ENCODE assay signal across 1 cellular context in the genomic region with DNA sequence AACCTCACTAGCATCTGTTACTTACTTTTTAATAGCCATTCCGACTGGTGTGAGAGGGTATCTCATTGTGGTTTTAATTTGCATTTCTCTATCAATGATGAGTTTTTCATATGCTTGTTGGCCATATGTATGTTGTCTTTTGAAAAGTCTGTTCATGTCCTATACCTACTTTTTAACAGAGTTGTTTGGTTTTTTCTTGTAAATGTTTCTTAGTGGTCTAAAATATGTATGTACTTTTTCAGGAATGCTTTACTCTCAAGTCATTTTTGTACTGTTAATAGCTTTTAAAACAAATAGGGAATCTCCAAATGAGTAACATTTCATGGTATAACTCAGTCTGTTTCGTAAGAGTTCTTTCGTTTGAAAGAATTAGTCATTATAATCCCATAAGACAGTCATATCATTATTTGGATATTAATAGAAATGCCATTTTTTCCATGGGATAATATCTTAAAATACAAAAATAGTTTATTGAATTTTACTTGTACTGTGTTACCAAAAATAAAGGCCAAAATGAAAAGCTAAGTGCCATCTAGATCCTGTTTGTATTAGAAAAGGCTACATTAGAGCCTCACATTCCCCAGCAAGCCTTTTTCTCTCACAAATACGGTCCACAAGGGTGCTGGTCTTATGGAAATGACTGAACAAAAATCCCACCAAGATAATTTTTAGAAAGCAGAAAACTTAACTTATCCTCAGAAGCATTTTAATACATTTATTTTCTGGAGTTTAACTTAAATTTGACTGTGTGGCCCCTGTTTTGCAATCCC.
TF ChIP-seq lines count a peak whose summit lies in the region.

No MANE protein-coding gene starts in this region.

TF ChIP-seq in GM12878, 131 proteins besides CTCF, POLR2A, EP300 and RAD21 (continued from another document and continues in another):
- TF ChIP-seq, protein P1, sequence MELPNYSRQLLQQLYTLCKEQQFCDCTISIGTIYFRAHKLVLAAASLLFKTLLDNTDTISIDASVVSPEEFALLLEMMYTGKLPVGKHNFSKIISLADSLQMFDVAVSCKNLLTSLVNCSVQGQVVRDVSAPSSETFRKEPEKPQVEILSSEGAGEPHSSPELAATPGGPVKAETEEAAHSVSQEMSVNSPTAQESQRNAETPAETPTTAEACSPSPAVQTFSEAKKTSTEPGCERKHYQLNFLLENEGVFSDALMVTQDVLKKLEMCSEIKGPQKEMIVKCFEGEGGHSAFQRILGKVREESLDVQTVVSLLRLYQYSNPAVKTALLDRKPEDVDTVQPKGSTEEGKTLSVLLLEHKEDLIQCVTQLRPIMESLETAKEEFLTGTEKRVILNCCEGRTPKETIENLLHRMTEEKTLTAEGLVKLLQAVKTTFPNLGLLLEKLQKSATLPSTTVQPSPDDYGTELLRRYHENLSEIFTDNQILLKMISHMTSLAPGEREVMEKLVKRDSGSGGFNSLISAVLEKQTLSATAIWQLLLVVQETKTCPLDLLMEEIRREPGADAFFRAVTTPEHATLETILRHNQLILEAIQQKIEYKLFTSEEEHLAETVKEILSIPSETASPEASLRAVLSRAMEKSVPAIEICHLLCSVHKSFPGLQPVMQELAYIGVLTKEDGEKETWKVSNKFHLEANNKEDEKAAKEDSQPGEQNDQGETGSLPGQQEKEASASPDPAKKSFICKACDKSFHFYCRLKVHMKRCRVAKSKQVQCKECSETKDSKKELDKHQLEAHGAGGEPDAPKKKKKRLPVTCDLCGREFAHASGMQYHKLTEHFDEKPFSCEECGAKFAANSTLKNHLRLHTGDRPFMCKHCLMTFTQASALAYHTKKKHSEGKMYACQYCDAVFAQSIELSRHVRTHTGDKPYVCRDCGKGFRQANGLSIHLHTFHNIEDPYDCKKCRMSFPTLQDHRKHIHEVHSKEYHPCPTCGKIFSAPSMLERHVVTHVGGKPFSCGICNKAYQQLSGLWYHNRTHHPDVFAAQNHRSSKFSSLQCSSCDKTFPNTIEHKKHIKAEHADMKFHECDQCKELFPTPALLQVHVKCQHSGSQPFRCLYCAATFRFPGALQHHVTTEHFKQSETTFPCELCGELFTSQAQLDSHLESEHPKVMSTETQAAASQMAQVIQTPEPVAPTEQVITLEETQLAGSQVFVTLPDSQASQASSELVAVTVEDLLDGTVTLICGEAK (IDR thresholded peaks at IDR 0.05; ENCODE audit: borderline replicate concordance): no peak
- TF ChIP-seq, protein P2, sequence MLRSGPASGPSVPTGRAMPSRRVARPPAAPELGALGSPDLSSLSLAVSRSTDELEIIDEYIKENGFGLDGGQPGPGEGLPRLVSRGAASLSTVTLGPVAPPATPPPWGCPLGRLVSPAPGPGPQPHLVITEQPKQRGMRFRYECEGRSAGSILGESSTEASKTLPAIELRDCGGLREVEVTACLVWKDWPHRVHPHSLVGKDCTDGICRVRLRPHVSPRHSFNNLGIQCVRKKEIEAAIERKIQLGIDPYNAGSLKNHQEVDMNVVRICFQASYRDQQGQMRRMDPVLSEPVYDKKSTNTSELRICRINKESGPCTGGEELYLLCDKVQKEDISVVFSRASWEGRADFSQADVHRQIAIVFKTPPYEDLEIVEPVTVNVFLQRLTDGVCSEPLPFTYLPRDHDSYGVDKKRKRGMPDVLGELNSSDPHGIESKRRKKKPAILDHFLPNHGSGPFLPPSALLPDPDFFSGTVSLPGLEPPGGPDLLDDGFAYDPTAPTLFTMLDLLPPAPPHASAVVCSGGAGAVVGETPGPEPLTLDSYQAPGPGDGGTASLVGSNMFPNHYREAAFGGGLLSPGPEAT (IDR thresholded peaks at IDR 0.05; ENCODE audit: low read depth): peak; percentile 98
- TF ChIP-seq, protein P3, sequence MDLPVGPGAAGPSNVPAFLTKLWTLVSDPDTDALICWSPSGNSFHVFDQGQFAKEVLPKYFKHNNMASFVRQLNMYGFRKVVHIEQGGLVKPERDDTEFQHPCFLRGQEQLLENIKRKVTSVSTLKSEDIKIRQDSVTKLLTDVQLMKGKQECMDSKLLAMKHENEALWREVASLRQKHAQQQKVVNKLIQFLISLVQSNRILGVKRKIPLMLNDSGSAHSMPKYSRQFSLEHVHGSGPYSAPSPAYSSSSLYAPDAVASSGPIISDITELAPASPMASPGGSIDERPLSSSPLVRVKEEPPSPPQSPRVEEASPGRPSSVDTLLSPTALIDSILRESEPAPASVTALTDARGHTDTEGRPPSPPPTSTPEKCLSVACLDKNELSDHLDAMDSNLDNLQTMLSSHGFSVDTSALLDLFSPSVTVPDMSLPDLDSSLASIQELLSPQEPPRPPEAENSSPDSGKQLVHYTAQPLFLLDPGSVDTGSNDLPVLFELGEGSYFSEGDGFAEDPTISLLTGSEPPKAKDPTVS (IDR thresholded peaks at IDR 0.05; ENCODE audit: low read depth, low read length): no peak
- TF ChIP-seq, protein P4, sequence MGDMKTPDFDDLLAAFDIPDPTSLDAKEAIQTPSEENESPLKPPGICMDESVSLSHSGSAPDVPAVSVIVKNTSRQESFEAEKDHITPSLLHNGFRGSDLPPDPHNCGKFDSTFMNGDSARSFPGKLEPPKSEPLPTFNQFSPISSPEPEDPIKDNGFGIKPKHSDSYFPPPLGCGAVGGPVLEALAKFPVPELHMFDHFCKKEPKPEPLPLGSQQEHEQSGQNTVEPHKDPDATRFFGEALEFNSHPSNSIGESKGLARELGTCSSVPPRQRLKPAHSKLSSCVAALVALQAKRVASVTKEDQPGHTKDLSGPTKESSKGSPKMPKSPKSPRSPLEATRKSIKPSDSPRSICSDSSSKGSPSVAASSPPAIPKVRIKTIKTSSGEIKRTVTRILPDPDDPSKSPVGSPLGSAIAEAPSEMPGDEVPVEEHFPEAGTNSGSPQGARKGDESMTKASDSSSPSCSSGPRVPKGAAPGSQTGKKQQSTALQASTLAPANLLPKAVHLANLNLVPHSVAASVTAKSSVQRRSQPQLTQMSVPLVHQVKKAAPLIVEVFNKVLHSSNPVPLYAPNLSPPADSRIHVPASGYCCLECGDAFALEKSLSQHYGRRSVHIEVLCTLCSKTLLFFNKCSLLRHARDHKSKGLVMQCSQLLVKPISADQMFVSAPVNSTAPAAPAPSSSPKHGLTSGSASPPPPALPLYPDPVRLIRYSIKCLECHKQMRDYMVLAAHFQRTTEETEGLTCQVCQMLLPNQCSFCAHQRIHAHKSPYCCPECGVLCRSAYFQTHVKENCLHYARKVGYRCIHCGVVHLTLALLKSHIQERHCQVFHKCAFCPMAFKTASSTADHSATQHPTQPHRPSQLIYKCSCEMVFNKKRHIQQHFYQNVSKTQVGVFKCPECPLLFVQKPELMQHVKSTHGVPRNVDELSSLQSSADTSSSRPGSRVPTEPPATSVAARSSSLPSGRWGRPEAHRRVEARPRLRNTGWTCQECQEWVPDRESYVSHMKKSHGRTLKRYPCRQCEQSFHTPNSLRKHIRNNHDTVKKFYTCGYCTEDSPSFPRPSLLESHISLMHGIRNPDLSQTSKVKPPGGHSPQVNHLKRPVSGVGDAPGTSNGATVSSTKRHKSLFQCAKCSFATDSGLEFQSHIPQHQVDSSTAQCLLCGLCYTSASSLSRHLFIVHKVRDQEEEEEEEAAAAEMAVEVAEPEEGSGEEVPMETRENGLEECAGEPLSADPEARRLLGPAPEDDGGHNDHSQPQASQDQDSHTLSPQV (IDR thresholded peaks at IDR 0.05): no peak
- peak; percentile 95 for TF ChIP-seq BACH1 (IDR thresholded peaks at IDR 0.05; ENCODE audit: borderline replicate concordance)
- TF ChIP-seq DPF2 (IDR thresholded peaks at IDR 0.05): peak; percentile 99
- TF ChIP-seq RELA (IDR thresholded peaks at IDR 0.05; ENCODE audit: borderline replicate concordance, partially characterized antibody): no peak
- peak; percentile 68 for TF ChIP-seq CBFB (IDR thresholded peaks at IDR 0.05; ENCODE audit: low read depth)
- TF ChIP-seq, protein P5, sequence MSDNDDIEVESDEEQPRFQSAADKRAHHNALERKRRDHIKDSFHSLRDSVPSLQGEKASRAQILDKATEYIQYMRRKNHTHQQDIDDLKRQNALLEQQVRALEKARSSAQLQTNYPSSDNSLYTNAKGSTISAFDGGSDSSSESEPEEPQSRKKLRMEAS (IDR thresholded peaks at IDR 0.05; ENCODE audit: low read depth, low read length): no peak
- no peak for TF ChIP-seq MYB (IDR thresholded peaks at IDR 0.05; ENCODE audit: borderline replicate concordance, low read depth, low read length)
- peak; percentile 98 for TF ChIP-seq CREM (IDR thresholded peaks at IDR 0.05; ENCODE audit: low read depth)
- no peak for TF ChIP-seq ZNF384 (IDR thresholded peaks at IDR 0.05; ENCODE audit: borderline replicate concordance, low read depth, low read length)
- TF ChIP-seq SUZ12 (IDR thresholded peaks at IDR 0.05; ENCODE audit: unreplicated experiment): no peak
- TF ChIP-seq, protein P6, sequence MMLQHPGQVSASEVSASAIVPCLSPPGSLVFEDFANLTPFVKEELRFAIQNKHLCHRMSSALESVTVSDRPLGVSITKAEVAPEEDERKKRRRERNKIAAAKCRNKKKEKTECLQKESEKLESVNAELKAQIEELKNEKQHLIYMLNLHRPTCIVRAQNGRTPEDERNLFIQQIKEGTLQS (IDR thresholded peaks at IDR 0.05; ENCODE audit: borderline replicate concordance, extremely low read depth, low read depth, low read length): no peak
- TF ChIP-seq NR2C1 (IDR thresholded peaks at IDR 0.05): no peak
- TF ChIP-seq HCFC1 (IDR thresholded peaks at IDR 0.05; ENCODE audit: low read length): no peak
- no peak for TF ChIP-seq YY1 (IDR thresholded peaks at IDR 0.05; ENCODE audit: low read depth, low read length)
- no peak for TF ChIP-seq CHD4 (IDR thresholded peaks at IDR 0.05)
- TF ChIP-seq FOXM1 (IDR thresholded peaks at IDR 0.05; ENCODE audit: low read depth, low read length): peak; percentile 100
- TF ChIP-seq BCL11A (IDR thresholded peaks at IDR 0.05; ENCODE audit: low read depth, low read length): peak; percentile 98; the same call in 1 of the 2 replicates
- TF ChIP-seq EED (IDR thresholded peaks at IDR 0.05; ENCODE audit: low read depth): peak; percentile 78
- TF ChIP-seq, protein P7, sequence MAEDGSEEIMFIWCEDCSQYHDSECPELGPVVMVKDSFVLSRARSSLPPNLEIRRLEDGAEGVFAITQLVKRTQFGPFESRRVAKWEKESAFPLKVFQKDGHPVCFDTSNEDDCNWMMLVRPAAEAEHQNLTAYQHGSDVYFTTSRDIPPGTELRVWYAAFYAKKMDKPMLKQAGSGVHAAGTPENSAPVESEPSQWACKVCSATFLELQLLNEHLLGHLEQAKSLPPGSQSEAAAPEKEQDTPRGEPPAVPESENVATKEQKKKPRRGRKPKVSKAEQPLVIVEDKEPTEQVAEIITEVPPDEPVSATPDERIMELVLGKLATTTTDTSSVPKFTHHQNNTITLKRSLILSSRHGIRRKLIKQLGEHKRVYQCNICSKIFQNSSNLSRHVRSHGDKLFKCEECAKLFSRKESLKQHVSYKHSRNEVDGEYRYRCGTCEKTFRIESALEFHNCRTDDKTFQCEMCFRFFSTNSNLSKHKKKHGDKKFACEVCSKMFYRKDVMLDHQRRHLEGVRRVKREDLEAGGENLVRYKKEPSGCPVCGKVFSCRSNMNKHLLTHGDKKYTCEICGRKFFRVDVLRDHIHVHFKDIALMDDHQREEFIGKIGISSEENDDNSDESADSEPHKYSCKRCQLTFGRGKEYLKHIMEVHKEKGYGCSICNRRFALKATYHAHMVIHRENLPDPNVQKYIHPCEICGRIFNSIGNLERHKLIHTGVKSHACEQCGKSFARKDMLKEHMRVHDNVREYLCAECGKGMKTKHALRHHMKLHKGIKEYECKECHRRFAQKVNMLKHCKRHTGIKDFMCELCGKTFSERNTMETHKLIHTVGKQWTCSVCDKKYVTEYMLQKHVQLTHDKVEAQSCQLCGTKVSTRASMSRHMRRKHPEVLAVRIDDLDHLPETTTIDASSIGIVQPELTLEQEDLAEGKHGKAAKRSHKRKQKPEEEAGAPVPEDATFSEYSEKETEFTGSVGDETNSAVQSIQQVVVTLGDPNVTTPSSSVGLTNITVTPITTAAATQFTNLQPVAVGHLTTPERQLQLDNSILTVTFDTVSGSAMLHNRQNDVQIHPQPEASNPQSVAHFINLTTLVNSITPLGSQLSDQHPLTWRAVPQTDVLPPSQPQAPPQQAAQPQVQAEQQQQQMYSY (CRISPR knock-in tag; IDR thresholded peaks at IDR 0.05): no peak
- no peak for TF ChIP-seq ZSCAN29 (IDR thresholded peaks at IDR 0.05)
- no peak for TF ChIP-seq CBX3 (IDR thresholded peaks at IDR 0.05; ENCODE audit: borderline replicate concordance, low read depth)
- TF ChIP-seq SRF (IDR thresholded peaks at IDR 0.05; ENCODE audit: low read depth in 2 of 2, low read length in 2 of 2): peak in 1 of 2 experiments; percentile 82; a peak in 1 of 4 replicates
- TF ChIP-seq, protein P8, sequence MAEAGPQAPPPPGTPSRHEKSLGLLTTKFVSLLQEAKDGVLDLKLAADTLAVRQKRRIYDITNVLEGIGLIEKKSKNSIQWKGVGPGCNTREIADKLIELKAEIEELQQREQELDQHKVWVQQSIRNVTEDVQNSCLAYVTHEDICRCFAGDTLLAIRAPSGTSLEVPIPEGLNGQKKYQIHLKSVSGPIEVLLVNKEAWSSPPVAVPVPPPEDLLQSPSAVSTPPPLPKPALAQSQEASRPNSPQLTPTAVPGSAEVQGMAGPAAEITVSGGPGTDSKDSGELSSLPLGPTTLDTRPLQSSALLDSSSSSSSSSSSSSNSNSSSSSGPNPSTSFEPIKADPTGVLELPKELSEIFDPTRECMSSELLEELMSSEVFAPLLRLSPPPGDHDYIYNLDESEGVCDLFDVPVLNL (IDR thresholded peaks at IDR 0.05; ENCODE audit: low read depth, low read length): no peak
- TF ChIP-seq, protein P9, sequence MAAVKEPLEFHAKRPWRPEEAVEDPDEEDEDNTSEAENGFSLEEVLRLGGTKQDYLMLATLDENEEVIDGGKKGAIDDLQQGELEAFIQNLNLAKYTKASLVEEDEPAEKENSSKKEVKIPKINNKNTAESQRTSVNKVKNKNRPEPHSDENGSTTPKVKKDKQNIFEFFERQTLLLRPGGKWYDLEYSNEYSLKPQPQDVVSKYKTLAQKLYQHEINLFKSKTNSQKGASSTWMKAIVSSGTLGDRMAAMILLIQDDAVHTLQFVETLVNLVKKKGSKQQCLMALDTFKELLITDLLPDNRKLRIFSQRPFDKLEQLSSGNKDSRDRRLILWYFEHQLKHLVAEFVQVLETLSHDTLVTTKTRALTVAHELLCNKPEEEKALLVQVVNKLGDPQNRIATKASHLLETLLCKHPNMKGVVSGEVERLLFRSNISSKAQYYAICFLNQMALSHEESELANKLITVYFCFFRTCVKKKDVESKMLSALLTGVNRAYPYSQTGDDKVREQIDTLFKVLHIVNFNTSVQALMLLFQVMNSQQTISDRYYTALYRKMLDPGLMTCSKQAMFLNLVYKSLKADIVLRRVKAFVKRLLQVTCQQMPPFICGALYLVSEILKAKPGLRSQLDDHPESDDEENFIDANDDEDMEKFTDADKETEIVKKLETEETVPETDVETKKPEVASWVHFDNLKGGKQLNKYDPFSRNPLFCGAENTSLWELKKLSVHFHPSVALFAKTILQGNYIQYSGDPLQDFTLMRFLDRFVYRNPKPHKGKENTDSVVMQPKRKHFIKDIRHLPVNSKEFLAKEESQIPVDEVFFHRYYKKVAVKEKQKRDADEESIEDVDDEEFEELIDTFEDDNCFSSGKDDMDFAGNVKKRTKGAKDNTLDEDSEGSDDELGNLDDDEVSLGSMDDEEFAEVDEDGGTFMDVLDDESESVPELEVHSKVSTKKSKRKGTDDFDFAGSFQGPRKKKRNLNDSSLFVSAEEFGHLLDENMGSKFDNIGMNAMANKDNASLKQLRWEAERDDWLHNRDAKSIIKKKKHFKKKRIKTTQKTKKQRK (IDR thresholded peaks at IDR 0.05; ENCODE audit: low read depth, low read length): no peak
